Comparison of ENCODE assay signal across 17 cellular contexts in the genomic region with DNA sequence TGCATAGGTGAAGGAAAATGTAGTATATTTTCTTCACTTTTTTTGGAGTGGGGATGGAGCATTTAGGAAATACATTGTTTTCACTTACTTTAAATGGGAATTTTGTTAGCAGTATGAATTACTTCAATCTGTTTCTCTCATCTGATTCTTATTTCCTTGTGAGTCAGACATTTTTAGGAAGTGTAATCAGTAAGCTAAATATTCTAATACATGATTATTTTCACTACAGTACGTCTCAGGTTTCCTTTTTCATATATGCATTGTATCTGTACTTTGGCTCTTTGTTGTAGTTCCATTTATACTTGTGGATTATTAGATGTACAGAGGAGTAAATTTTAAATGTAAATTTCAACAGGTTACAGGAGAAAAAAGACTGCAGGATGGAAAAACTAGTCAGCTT. TPM values are rescaled to one million over a fixed set of nuclear protein-coding genes. Genes with fewer than 3 reads are reported as not detected.
A peak's percentile ranks its signal among the peaks of the same experiment; 100 is the strongest.
DNase-seq lines count a peak whose midpoint lies in the region; ATAC-seq, FAIRE-seq and TF ChIP-seq lines count a peak whose summit lies in the region.
"Had no signal": no experiment of that assay in that cellular context is flagged by ENCODE, and none has a peak within 500 bp of the region (broad histone marks: within the 10 kb centered on the region; RNA-seq: fewer than 3 reads in every experiment).

No MANE protein-coding gene starts in this region.

- intact Hi-C loops in left ventricle myocardium inferior (cut with micrococcal nuclease) (no loop called here), Right ventricle myocardium superior (cut with DNase I) (no loop called here)

- peak overlapping the region; percentile 29 for H3K27ac ChIP-seq in left ventricle myocardium inferior (replicated peaks)
- H3K27ac ChIP-seq in hepatocyte = no peak overlapping the region
- H3K27ac ChIP-seq: neural progenitor cell, prostate gland, RWPE1 had no signal

- FAIRE-seq in GM19239 (lab: Jason Lieb, UNC) = no peak
- FAIRE-seq: colon had no signal

- no peaks in the 10 kb centered on the region for H3K9me2 ChIP-seq in hepatocyte (replicated peaks; ENCODE audit: insufficient read depth)

- H4K20me1 ChIP-seq in hepatocyte (ENCODE audit: insufficient read depth, poor library complexity, severe bottlenecking) = no peaks in the 10 kb centered on the region

- H2AFZ ChIP-seq in hepatocyte = no peak overlapping the region
- H2AFZ ChIP-seq: neural progenitor cell had no signal

- no peak overlapping the region for H3K4me3 ChIP-seq in left ventricle myocardium inferior
- H3K4me3 ChIP-seq in astrocyte of the spinal cord (ENCODE audit: low read depth, low read length) = no peak overlapping the region
- no peak overlapping the region for H3K4me3 ChIP-seq in fibroblast of the aortic adventitia (ENCODE audit: low read depth, low read length)
- H3K4me3 ChIP-seq in hepatocyte = no peak overlapping the region
- H3K4me3 ChIP-seq: neural progenitor cell, prostate gland, upper lobe of left lung had no signal

- no peak for ATAC-seq in Right ventricle myocardium superior (ENCODE audit: poor library complexity)
- ATAC-seq: WTC11 had no signal

- in situ Hi-C loops in astrocyte of the spinal cord (cut with HindIII; ENCODE audit: low sequenced_read_pairs) = no loop called here

- 80% methylated on average over 1 of the region's 1 CpG for WGBS in hepatocyte (ENCODE audit: low lambda C conversion rate, missing lambda C conversion rate)

- H3K4me2 ChIP-seq in hepatocyte = no peak overlapping the region
- H3K4me2 ChIP-seq: neural progenitor cell had no signal

- no peak for TF ChIP-seq CTCF in left ventricle myocardium inferior (IDR thresholded peaks at IDR 0.05; ENCODE audit: borderline replicate concordance)
- TF ChIP-seq CTCF in astrocyte of the spinal cord (IDR thresholded peaks at IDR 0.05; ENCODE audit: low read depth, low read length) = no peak
- TF ChIP-seq CTCF in fibroblast of the aortic adventitia (IDR thresholded peaks at IDR 0.05; ENCODE audit: insufficient read depth, low read length) = no peak
- TF ChIP-seq CTCF in hepatocyte (IDR thresholded peaks at IDR 0.05; ENCODE audit: poor library complexity) = no peak

- H3K4me1 ChIP-seq in left ventricle myocardium inferior (peaks cover 53% of the 10 kb centered on the region), hepatocyte (ENCODE audit: insufficient read depth) (peaks cover 28% of the 10 kb centered on the region)
- H3K4me1 ChIP-seq: prostate gland had no signal

- H3K27me3 ChIP-seq in left ventricle myocardium inferior (ENCODE audit: low read depth) (no peaks in the 10 kb centered on the region), hepatocyte (no peaks in the 10 kb centered on the region)
- H3K27me3 ChIP-seq: neural progenitor cell, upper lobe of left lung had no signal

- H3K9me3 ChIP-seq in left ventricle myocardium inferior (replicated peaks) (no peaks in the 10 kb centered on the region), hepatocyte (ENCODE audit: low read depth) (no peaks in the 10 kb centered on the region)
- H3K9me3 ChIP-seq: prostate gland, upper lobe of left lung had no signal

- DNase-seq in left ventricle myocardium inferior (no peak), Right ventricle myocardium superior (no peak), astrocyte of the spinal cord (ENCODE audit: low read depth, low spot score) (peak; percentile 26), fibroblast of the aortic adventitia (ENCODE audit: low read depth) (peak; percentile 41), hepatocyte (ENCODE audit: low spot score) (no peak), cortex of kidney (lab: John Stamatoyannopoulos, UW) (no peak), GM19239 (ENCODE audit: insufficient read length, low spot score) (no peak), T-helper 9 cell (no peak)
- DNase-seq: DMS53, mammary epithelial cell, NCI-H774, upper lobe of left lung had no signal

- H3K79me2 ChIP-seq in hepatocyte = peaks cover 37% of the 10 kb centered on the region

- H3K36me3 ChIP-seq in left ventricle myocardium inferior (no peaks in the 10 kb centered on the region), hepatocyte (replicated peaks; ENCODE audit: insufficient read depth, low read depth) (no peaks in the 10 kb centered on the region)
- H3K36me3 ChIP-seq: neural progenitor cell, prostate gland, upper lobe of left lung had no signal

RNA-seq across cellular contexts. Expression of gene GPD2, which starts 27.9 kb away (rescaled TPM):
- total RNA-seq in left ventricle myocardium inferior = 14.4 TPM
- 15.8 TPM for total RNA-seq in Right ventricle myocardium superior
- total RNA-seq in fibroblast of the aortic adventitia (ENCODE audit: low replicate concordance) = 59.3 and 89.7 TPM in 2 replicates
- 63.7 and 71.7 TPM in 2 replicates for total RNA-seq in hepatocyte
- 6.7 and 10.8 TPM in 2 replicates for polyA plus RNA-seq in hepatocyte

Comparison
In these comparisons a context has a peak if more than half of its experiments do, and no peak if none do; other contexts are left out.
1. DNase-seq: peak in astrocyte of the spinal cord (single experiment) and fibroblast of the aortic adventitia (single experiment); none in left ventricle myocardium inferior (single experiment), Right ventricle myocardium superior (single experiment), hepatocyte (single experiment), cortex of kidney (single experiment), GM19239 (single experiment) and T-helper 9 cell (single experiment).